In genomic region chr7:1925349-1925748, GRCh38 we compare ENCODE assay signal across 12 cellular contexts.
DNase-seq lines count a peak whose midpoint lies in the region; ATAC-seq and TF ChIP-seq lines count a peak whose summit lies in the region.
"Had no signal": no experiment of that assay in that cellular context is flagged by ENCODE, and none has a peak within 500 bp of the region (broad histone marks: within the 10 kb centered on the region; RNA-seq: fewer than 3 reads in every experiment).

No MANE protein-coding gene starts in this region.

- H3K9me3 ChIP-seq in OCI-LY1 (ENCODE audit: low read length), result no peaks in the 10 kb centered on the region
- H3K9me3 ChIP-seq: uterus had no signal

- no peaks in the 10 kb centered on the region for H3K79me2 ChIP-seq in OCI-LY1 (ENCODE audit: insufficient read depth, low read length)

- H2AFZ ChIP-seq in OCI-LY1 (ENCODE audit: low read length), result no peak overlapping the region

- H3K27me3 ChIP-seq in OCI-LY1 (ENCODE audit: insufficient read depth, low read length), result no peaks in the 10 kb centered on the region
- H3K27me3 ChIP-seq: uterus had no signal

- H3K4me2 ChIP-seq in OCI-LY1 (ENCODE audit: low read length), result peak overlapping the region; percentile 50

- peak; percentile 44 for TF ChIP-seq CTCF in OCI-LY1 (IDR thresholded peaks at IDR 0.05; ENCODE audit: low read length)

- H3K27ac Mint-ChIP-seq in activated naive CD4-positive, alpha-beta T cell treated with anti-CD3 and anti-CD28 coated beads, Interleukin-2, amount 50 U/mL, for 24 hours, result peak overlapping the region; percentile 75
- H3K27ac Mint-ChIP-seq in dendritic cell treated with granulocyte-macrophage colony-stimulating factor and Interleukin-4, amounts not matched to agents 40 ng/mL and 50 ng/mL, for 4 days, result peak overlapping the region; percentile 61
- H3K27ac Mint-ChIP-seq in stimulated activated naive CD8-positive, alpha-beta T cell treated with anti-CD3 and anti-CD28 coated beads, Interleukin-15, Interleukin-2, amounts not matched to agents 100 ng/mL and 50 ng/mL, for 24 hours, result no peak overlapping the region

- DNase-seq in activated naive CD4-positive, alpha-beta T cell treated with anti-CD3 and anti-CD28 coated beads, Interleukin-2, amount 50 U/mL, for 16 hours, result no peak
- DNase-seq in occipital lobe (lab: John Stamatoyannopoulos, UW), result no peak
- DNase-seq in hepatic stellate cell (ENCODE audit: low spot score), result no peak
- DNase-seq: activated CD8-positive, alpha-beta memory T cell treated with anti-CD3 and anti-CD28 coated beads for 24 hours; cerebellar nuclear complex; NK-92 treated with Interleukin-12 subunit alpha and Interleukin-12 subunit beta, amount 100 ng/mL, for 24 hours; uterus had no signal

- H3K36me3 ChIP-seq in OCI-LY1 (ENCODE audit: insufficient read depth, low read length), result peaks cover 22% of the 10 kb centered on the region
- H3K36me3 ChIP-seq: uterus had no signal

- H3F3A ChIP-seq in OCI-LY1 (ENCODE audit: insufficient read depth, low read length), result no peaks in the 10 kb centered on the region

- peaks cover 11% of the 10 kb centered on the region for H3K36me3 Mint-ChIP-seq in activated naive CD4-positive, alpha-beta T cell treated with anti-CD3 and anti-CD28 coated beads, Interleukin-2, amount 50 U/mL, for 24 hours
- peaks cover 63% of the 10 kb centered on the region for H3K36me3 Mint-ChIP-seq in dendritic cell treated with granulocyte-macrophage colony-stimulating factor and Interleukin-4, amounts not matched to agents 40 ng/mL and 50 ng/mL, for 4 days (ENCODE audit: low read depth)
- peaks cover 24% of the 10 kb centered on the region for H3K36me3 Mint-ChIP-seq in stimulated activated naive CD8-positive, alpha-beta T cell treated with anti-CD3 and anti-CD28 coated beads, Interleukin-15, Interleukin-2, amounts not matched to agents 100 ng/mL and 50 ng/mL, for 24 hours (ENCODE audit: low read depth)

- H3K9ac ChIP-seq in OCI-LY1 (ENCODE audit: low read length), result peak overlapping the region; percentile 35; the same call in 1 of the 2 replicates

- H3K27me3 Mint-ChIP-seq in activated naive CD4-positive, alpha-beta T cell treated with anti-CD3 and anti-CD28 coated beads, Interleukin-2, amount 50 U/mL, for 24 hours, result no peaks in the 10 kb centered on the region
- H3K27me3 Mint-ChIP-seq in dendritic cell treated with granulocyte-macrophage colony-stimulating factor and Interleukin-4, amounts not matched to agents 40 ng/mL and 50 ng/mL, for 4 days, result no peaks in the 10 kb centered on the region
- H3K27me3 Mint-ChIP-seq in stimulated activated naive CD8-positive, alpha-beta T cell treated with anti-CD3 and anti-CD28 coated beads, Interleukin-15, Interleukin-2, amounts not matched to agents 100 ng/mL and 50 ng/mL, for 24 hours, result peaks cover 8% of the 10 kb centered on the region

- H3K4me3 ChIP-seq in OCI-LY1 (ENCODE audit: low read depth, low read length, poor library complexity, severe bottlenecking), result peak overlapping the region; percentile 54
- H3K4me3 ChIP-seq: uterus had no signal

- H3K4me1 ChIP-seq in OCI-LY1 (ENCODE audit: insufficient read depth, low read length, severe bottlenecking), result peaks cover 79% of the 10 kb centered on the region
- H3K4me1 ChIP-seq: uterus had no signal

- ATAC-seq in esophagus mucosa, result no peak

- H3K9me2 ChIP-seq in OCI-LY1 (ENCODE audit: low read depth, low read length), result no peaks in the 10 kb centered on the region

- H3K9me3 Mint-ChIP-seq in activated naive CD4-positive, alpha-beta T cell treated with anti-CD3 and anti-CD28 coated beads, Interleukin-2, amount 50 U/mL, for 24 hours, result no peaks in the 10 kb centered on the region
- H3K9me3 Mint-ChIP-seq in dendritic cell treated with granulocyte-macrophage colony-stimulating factor and Interleukin-4, amounts not matched to agents 40 ng/mL and 50 ng/mL, for 4 days, result no peaks in the 10 kb centered on the region
- H3K9me3 Mint-ChIP-seq in stimulated activated naive CD8-positive, alpha-beta T cell treated with anti-CD3 and anti-CD28 coated beads, Interleukin-15, Interleukin-2, amounts not matched to agents 100 ng/mL and 50 ng/mL, for 24 hours, result no peaks in the 10 kb centered on the region

- peaks cover 84% of the 10 kb centered on the region for H3K4me1 Mint-ChIP-seq in activated naive CD4-positive, alpha-beta T cell treated with anti-CD3 and anti-CD28 coated beads, Interleukin-2, amount 50 U/mL, for 24 hours
- H3K4me1 Mint-ChIP-seq in dendritic cell treated with granulocyte-macrophage colony-stimulating factor and Interleukin-4, amounts not matched to agents 40 ng/mL and 50 ng/mL, for 4 days (ENCODE audit: low read depth), result peaks cover 78% of the 10 kb centered on the region
- peaks cover 73% of the 10 kb centered on the region for H3K4me1 Mint-ChIP-seq in stimulated activated naive CD8-positive, alpha-beta T cell treated with anti-CD3 and anti-CD28 coated beads, Interleukin-15, Interleukin-2, amounts not matched to agents 100 ng/mL and 50 ng/mL, for 24 hours (ENCODE audit: low read depth)

- peak overlapping the region; percentile 61 for H3K4me3 Mint-ChIP-seq in activated naive CD4-positive, alpha-beta T cell treated with anti-CD3 and anti-CD28 coated beads, Interleukin-2, amount 50 U/mL, for 24 hours
- no peak overlapping the region for H3K4me3 Mint-ChIP-seq in dendritic cell treated with granulocyte-macrophage colony-stimulating factor and Interleukin-4, amounts not matched to agents 40 ng/mL and 50 ng/mL, for 4 days
- peak overlapping the region; percentile 26 for H3K4me3 Mint-ChIP-seq in stimulated activated naive CD8-positive, alpha-beta T cell treated with anti-CD3 and anti-CD28 coated beads, Interleukin-15, Interleukin-2, amounts not matched to agents 100 ng/mL and 50 ng/mL, for 24 hours

- peak overlapping the region; percentile 94 for H3K27ac ChIP-seq in OCI-LY1 (ENCODE audit: low read depth, low read length, poor library complexity, severe bottlenecking)
- H3K27ac ChIP-seq: uterus had no signal

- H4K20me1 ChIP-seq in OCI-LY1 (ENCODE audit: insufficient read depth, low read length), result no peaks in the 10 kb centered on the region

- intact Hi-C loops in dendritic cell treated with granulocyte-macrophage colony-stimulating factor and Interleukin-4, amounts not matched to agents 40 ng/mL and 50 ng/mL, for 4 days (cut with micrococcal nuclease), result no loop called here
